Comparison of ENCODE assay signal across 1 cellular context in genomic region chr2:74199275-74199701, GRCh38.
TF ChIP-seq lines count a peak whose summit lies in the region.

No MANE protein-coding gene starts in this region.

TF ChIP-seq in K562, 482 proteins besides CTCF, POLR2A, EP300 and RAD21 (continued from another document):
- TF ChIP-seq VEZF1 (CRISPR knock-in tag; IDR thresholded peaks at IDR 0.05): no peak; the same call in 1 of the 2 replicates
- no peak for TF ChIP-seq TAL1 (IDR thresholded peaks at IDR 0.05)
- no peak for TF ChIP-seq ZNF583 (CRISPR knock-in tag; IDR thresholded peaks at IDR 0.05)
- no peak for TF ChIP-seq FOXO4 (CRISPR knock-in tag; IDR thresholded peaks at IDR 0.05)
- no peak for TF ChIP-seq ARID3A (IDR thresholded peaks at IDR 0.05; ENCODE audit: borderline replicate concordance, low read depth, low read length)
- TF ChIP-seq ZNF263 (CRISPR knock-in tag; IDR thresholded peaks at IDR 0.05; ENCODE audit: borderline replicate concordance): no peak
- no peak for TF ChIP-seq TEAD1 (CRISPR knock-in tag; IDR thresholded peaks at IDR 0.05)
- no peak for TF ChIP-seq RBBP5 (IDR thresholded peaks at IDR 0.05; ENCODE audit: borderline replicate concordance, insufficient read depth, low read length, poor library complexity, severe bottlenecking)
- TF ChIP-seq ZNF347 (CRISPR knock-in tag; IDR thresholded peaks at IDR 0.05; ENCODE audit: low read depth): no peak
- TF ChIP-seq PCBP1 (IDR thresholded peaks at IDR 0.05; ENCODE audit: low read depth, low read length, poor library complexity, severe bottlenecking): no peak
- no peak for TF ChIP-seq PURB (CRISPR knock-in tag; IDR thresholded peaks at IDR 0.05; ENCODE audit: low read depth)
- TF ChIP-seq ZNF174 (CRISPR knock-in tag; IDR thresholded peaks at IDR 0.05): no peak
- no peak for TF ChIP-seq ETS2 (tag; IDR thresholded peaks at IDR 0.05; ENCODE audit: borderline replicate concordance, poor library complexity, severe bottlenecking)
- no peak for TF ChIP-seq ZNF165 (CRISPR knock-in tag; IDR thresholded peaks at IDR 0.05; ENCODE audit: borderline replicate concordance)
- no peak for TF ChIP-seq ZNF124 (CRISPR knock-in tag; IDR thresholded peaks at IDR 0.05)
- TF ChIP-seq THRB (CRISPR knock-in tag; conservative IDR thresholded peaks at IDR 0.05): 0 out of 2 replicates have a peak, but pooled peaks have one; percentile 8
- TF ChIP-seq SRSF7 (optimal IDR thresholded peaks at IDR 0.05; ENCODE audit: low read depth, low read length): no peak
- TF ChIP-seq KLF6 (CRISPR knock-in tag; IDR thresholded peaks at IDR 0.05; ENCODE audit: borderline replicate concordance): 0 out of 2 replicates have a peak, but pooled peaks have one; percentile 78
- TF ChIP-seq, protein P1, sequence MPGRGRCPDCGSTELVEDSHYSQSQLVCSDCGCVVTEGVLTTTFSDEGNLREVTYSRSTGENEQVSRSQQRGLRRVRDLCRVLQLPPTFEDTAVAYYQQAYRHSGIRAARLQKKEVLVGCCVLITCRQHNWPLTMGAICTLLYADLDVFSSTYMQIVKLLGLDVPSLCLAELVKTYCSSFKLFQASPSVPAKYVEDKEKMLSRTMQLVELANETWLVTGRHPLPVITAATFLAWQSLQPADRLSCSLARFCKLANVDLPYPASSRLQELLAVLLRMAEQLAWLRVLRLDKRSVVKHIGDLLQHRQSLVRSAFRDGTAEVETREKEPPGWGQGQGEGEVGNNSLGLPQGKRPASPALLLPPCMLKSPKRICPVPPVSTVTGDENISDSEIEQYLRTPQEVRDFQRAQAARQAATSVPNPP (IDR thresholded peaks at IDR 0.05; ENCODE audit: borderline replicate concordance, insufficient read depth, insufficient read length): no peak
- TF ChIP-seq DNMT1 (IDR thresholded peaks at IDR 0.05): no peak
- no peak for TF ChIP-seq NFE2L1 (tag; IDR thresholded peaks at IDR 0.05; ENCODE audit: borderline replicate concordance, low read depth)
- TF ChIP-seq ZNF764 (CRISPR knock-in tag; IDR thresholded peaks at IDR 0.05; ENCODE audit: low read depth): no peak
- TF ChIP-seq HDAC1 (IDR thresholded peaks at IDR 0.05): peak in 1 of 2 experiments; percentile 66; a peak in 1 of 4 replicates
- 0 out of 2 replicates have a peak, but pooled peaks have one; percentile 56 for TF ChIP-seq NKRF (IDR thresholded peaks at IDR 0.05; ENCODE audit: borderline replicate concordance)
- TF ChIP-seq DPF2 (IDR thresholded peaks at IDR 0.05): no peak
- peak; percentile 35; the same call in 1 of the 2 replicates for TF ChIP-seq ZNF444 (CRISPR knock-in tag; IDR thresholded peaks at IDR 0.05)
- TF ChIP-seq ZNF121 (CRISPR knock-in tag; conservative IDR thresholded peaks at IDR 0.05): peak; percentile 6; the same call in 1 of the 2 replicates
- no peak for TF ChIP-seq SIRT6 (IDR thresholded peaks at IDR 0.05; ENCODE audit: low read depth, low read length)
